ENCODE assay signal across 16 cellular contexts in the genomic region with DNA sequence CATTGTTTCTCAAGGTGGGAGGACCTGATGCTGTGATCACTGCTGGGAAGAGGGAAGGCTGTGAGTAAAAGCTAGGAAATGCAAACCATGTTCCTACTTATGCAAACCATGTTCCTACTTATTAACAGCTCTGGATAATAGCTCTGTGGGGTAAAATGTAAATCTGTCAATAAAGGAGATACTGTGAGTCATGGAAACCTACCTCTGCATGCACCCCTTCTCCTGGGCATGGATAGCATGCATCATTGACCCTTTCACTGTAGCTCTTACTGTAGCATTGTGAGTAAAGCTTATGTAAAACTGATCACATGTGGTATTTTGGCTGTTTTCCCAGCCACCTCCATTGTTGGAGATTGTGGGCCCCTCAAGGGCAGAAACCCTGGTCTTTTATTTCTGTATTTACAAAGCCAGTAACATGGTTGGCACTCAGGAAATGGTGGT.
DNase-seq lines count a peak whose midpoint lies in the region; ATAC-seq and TF ChIP-seq lines count a peak whose summit lies in the region.
"Had no signal": no experiment of that assay in that cellular context is flagged by ENCODE, and none has a peak within 500 bp of the region (broad histone marks: within the 10 kb centered on the region; RNA-seq: fewer than 3 reads in every experiment).

No MANE protein-coding gene starts in this region.

- H3K36me3 Mint-ChIP-seq in brain: no peaks in the 10 kb centered on the region
- no peaks in the 10 kb centered on the region for H3K36me3 Mint-ChIP-seq in CD8-positive, alpha-beta T cell
- H3K36me3 Mint-ChIP-seq: activated naive CD4-positive, alpha-beta T cell treated with anti-CD3 and anti-CD28 coated beads, Interleukin-2, amount 50 U/mL, for 72 hours had no signal

- H3K27ac Mint-ChIP-seq in brain: peak overlapping the region; percentile 54 to 94 (median 84)
- H3K27ac Mint-ChIP-seq in CD8-positive, alpha-beta T cell: no peak overlapping the region
- H3K27ac Mint-ChIP-seq: activated naive CD4-positive, alpha-beta T cell treated with anti-CD3 and anti-CD28 coated beads, Interleukin-2, amount 50 U/mL, for 72 hours had no signal

- no peaks in the 10 kb centered on the region for H3K36me3 ChIP-seq in esophagus squamous epithelium
- H3K36me3 ChIP-seq in thyroid gland: no peaks in the 10 kb centered on the region
- H3K36me3 ChIP-seq in Karpas-422 (ENCODE audit: insufficient read depth, low read length): no peaks in the 10 kb centered on the region
- no peaks in the 10 kb centered on the region for H3K36me3 ChIP-seq in CD8-positive, alpha-beta T cell (ENCODE audit: insufficient read depth, low read length)

- no peak for ATAC-seq in CD8-positive, alpha-beta T cell
- ATAC-seq: activated naive CD4-positive, alpha-beta T cell treated with anti-CD3 and anti-CD28 coated beads, Interleukin-2, amount 50 U/mL, for 72 hours; esophagus mucosa had no signal

- DNase-seq in NCI-H2227 (lab: John Stamatoyannopoulos, UW; ENCODE audit: unreplicated experiment): peak; percentile 14
- DNase-seq in NCI-H2227 treated with DMSO at 0.1 percent for 48 hours (lab: John Stamatoyannopoulos, UW): no peak
- peak; percentile 97 for DNase-seq in NCI-H345 treated with DMSO at 0.1 percent for 48 hours (lab: John Stamatoyannopoulos, UW; ENCODE audit: unreplicated experiment)
- DNase-seq in esophagus squamous epithelium (lab: John Stamatoyannopoulos, UW): no peak
- DNase-seq in thyroid gland: no peak
- no peak for DNase-seq in Karpas-422
- DNase-seq in CD8-positive, alpha-beta T cell: no peak
- DNase-seq: activated CD8-positive, alpha-beta memory T cell treated with anti-CD3 and anti-CD28 coated beads, Interleukin-2, amount 50 U/mL, for 48 hours; Caco-2; hypothalamus; KG1; mesenchymal stem cell; NCI-H524 treated with DMSO at 0.1 percent for 48 hours had no signal

- no peaks in the 10 kb centered on the region for H4K20me1 ChIP-seq in Karpas-422 (ENCODE audit: insufficient read depth, low read depth, low read length)

- H3K4me1 Mint-ChIP-seq in brain: peaks cover 54% of the 10 kb centered on the region
- H3K4me1 Mint-ChIP-seq in CD8-positive, alpha-beta T cell (ENCODE audit: low read depth): no peaks in the 10 kb centered on the region

- H3K4me3 Mint-ChIP-seq in brain: no peak overlapping the region
- no peak overlapping the region for H3K4me3 Mint-ChIP-seq in CD8-positive, alpha-beta T cell

- H3K9me2 ChIP-seq in Karpas-422 (replicated peaks; ENCODE audit: insufficient read depth, low read length): no peaks in the 10 kb centered on the region

- CTCF ChIA-PET in CD8-positive, alpha-beta T cell (lab: Charles Lee): no interaction called here

- H3K27ac ChIP-seq in esophagus squamous epithelium: no peak overlapping the region
- H3K27ac ChIP-seq in thyroid gland: no peak overlapping the region
- no peak overlapping the region for H3K27ac ChIP-seq in Karpas-422 (ENCODE audit: low read length)
- no peak overlapping the region for H3K27ac ChIP-seq in CD8-positive, alpha-beta T cell (ENCODE audit: low read depth, low read length)

- H3K4me3 ChIP-seq in esophagus squamous epithelium (no peak overlapping the region), thyroid gland (replicated peaks in 1 of 3) (no peak overlapping the region), Karpas-422 (ENCODE audit: low read length) (no peak overlapping the region)
- H3K4me3 ChIP-seq in CD8-positive, alpha-beta T cell (ENCODE audit: low read depth, low read length): no peak overlapping the region

- H3K9me3 Mint-ChIP-seq in brain: peaks cover 0 to 3% (median 0%) of the 10 kb centered on the region in 5 experiments
- H3K9me3 Mint-ChIP-seq in CD8-positive, alpha-beta T cell: no peaks in the 10 kb centered on the region

- no peaks in the 10 kb centered on the region for H3K9me3 ChIP-seq in esophagus squamous epithelium
- no peaks in the 10 kb centered on the region for H3K9me3 ChIP-seq in thyroid gland
- no peaks in the 10 kb centered on the region for H3K9me3 ChIP-seq in Karpas-422 (ENCODE audit: low read length)
- no peaks in the 10 kb centered on the region for H3K9me3 ChIP-seq in CD8-positive, alpha-beta T cell (ENCODE audit: low read length)
- H3K9me3 ChIP-seq: Caco-2 had no signal

- POLR2A ChIA-PET in CD8-positive, alpha-beta T cell (lab: Charles Lee): no interaction called here

- no peaks in the 10 kb centered on the region for H3K27me3 Mint-ChIP-seq in brain
- peaks cover 4% of the 10 kb centered on the region for H3K27me3 Mint-ChIP-seq in CD8-positive, alpha-beta T cell (ENCODE audit: low read depth)

- TF ChIP-seq CTCF in brain (conservative IDR thresholded peaks at IDR 0.05) (no peak), esophagus squamous epithelium (IDR thresholded peaks at IDR 0.05) (no peak), thyroid gland (IDR thresholded peaks at IDR 0.05) (no peak)
- no peak for TF ChIP-seq CTCF in CD8-positive, alpha-beta T cell (IDR thresholded peaks at IDR 0.05)

- TF ChIP-seq POLR2A in esophagus squamous epithelium (IDR thresholded peaks at IDR 0.05) (no peak), thyroid gland (IDR thresholded peaks at IDR 0.05) (no peak)

- H3K4me1 ChIP-seq in esophagus squamous epithelium (no peaks in the 10 kb centered on the region), thyroid gland (no peaks in the 10 kb centered on the region), Karpas-422 (ENCODE audit: low read length) (no peaks in the 10 kb centered on the region)
- no peaks in the 10 kb centered on the region for H3K4me1 ChIP-seq in CD8-positive, alpha-beta T cell (ENCODE audit: insufficient read depth, low read length)
- H3K4me1 ChIP-seq: Caco-2 had no signal

- H3K79me2 ChIP-seq in Karpas-422 (ENCODE audit: low read length): no peaks in the 10 kb centered on the region

- intact Hi-C loops in esophagus squamous epithelium (cut with DNase I) (no loop called here), thyroid gland (cut with DNase I) (no loop called here)
- intact Hi-C loops in CD8-positive, alpha-beta T cell (cut with DNase I, micrococcal nuclease): no loop called here

- H3K27me3 ChIP-seq in esophagus squamous epithelium (no peaks in the 10 kb centered on the region), thyroid gland (no peaks in the 10 kb centered on the region), Karpas-422 (ENCODE audit: low read length) (no peaks in the 10 kb centered on the region)
- H3K27me3 ChIP-seq in CD8-positive, alpha-beta T cell (ENCODE audit: insufficient read depth, low read length): no peaks in the 10 kb centered on the region

- no peak overlapping the region for H3K4me2 ChIP-seq in Karpas-422 (ENCODE audit: low read depth, low read length, poor library complexity, severe bottlenecking)

- no peak overlapping the region for H3K9ac ChIP-seq in Karpas-422 (ENCODE audit: low read length)

- H2AFZ ChIP-seq in Karpas-422 (ENCODE audit: low read length): no peak overlapping the region

Comparison
In these comparisons a context has a peak if more than half of its experiments do, and no peak if none do; other contexts are left out.
1. DNase-seq: peak in NCI-H2227 (single experiment) and NCI-H345 treated with DMSO at 0.1 percent for 48 hours (single experiment); none in NCI-H2227 treated with DMSO at 0.1 percent for 48 hours (single experiment), esophagus squamous epithelium (single experiment), thyroid gland (0 of 2), Karpas-422 (single experiment) and CD8-positive, alpha-beta T cell (0 of 7).